In genomic region chr1:117613969-117614865, GRCh38 we compare ENCODE assay signal across 13 cellular contexts. TPM values are rescaled to one million over a fixed set of nuclear protein-coding genes. Genes with fewer than 3 reads are reported as not detected.
DNase-seq lines count a peak whose midpoint lies in the region; ATAC-seq, FAIRE-seq and TF ChIP-seq lines count a peak whose summit lies in the region.
"Had no signal": no experiment of that assay in that cellular context is flagged by ENCODE, and none has a peak within 500 bp of the region (broad histone marks: within the 10 kb centered on the region; RNA-seq: fewer than 3 reads in every experiment).

No MANE protein-coding gene starts in this region.

- peaks cover 98% of the 10 kb centered on the region for H3K4me1 Mint-ChIP-seq in central memory CD8-positive, alpha-beta T cell
- H3K4me1 Mint-ChIP-seq in natural killer cell (peaks cover 71 to 85% of the 10 kb centered on the region in 2 donors), type B pancreatic cell (ENCODE audit: unreplicated experiment) (no peaks in the 10 kb centered on the region)
- H3K4me1 Mint-ChIP-seq: nephron had no signal

- intact Hi-C loops in HepG2 (cut with micrococcal nuclease; ENCODE audit: unreplicated experiment) (no loop called here), natural killer cell (cut with micrococcal nuclease) (loop anchor here (2.0 kb wide), 1 partner anchor 43 kb away; no protein-coding TSS in a partner anchor)

- no peaks in the 10 kb centered on the region for H3K79me1 ChIP-seq in mesendoderm (ENCODE audit: low read length)

- H3K4me1 ChIP-seq in liver (ENCODE audit: control insufficient read depth in 4 of 4, insufficient read depth in 4 of 4, low read length in 3 of 4), result peaks cover 0 to 6% (median 3%) of the 10 kb centered on the region in 4 donors
- H3K4me1 ChIP-seq in HepG2 (ENCODE audit: insufficient read depth, low read length), result no peaks in the 10 kb centered on the region
- peaks cover 5% of the 10 kb centered on the region for H3K4me1 ChIP-seq in mesendoderm (ENCODE audit: control insufficient read depth, low read depth, low read length)

- H4K5ac ChIP-seq in mesendoderm (ENCODE audit: low read length), result no peak overlapping the region

- H3K4me2 ChIP-seq in HepG2 (ENCODE audit: low read depth, low read length) (no peak overlapping the region), mesendoderm (ENCODE audit: low read length) (no peak overlapping the region)

- H3K27ac ChIP-seq in liver (ENCODE audit: low read depth in 1 of 2, low read length in 2 of 2) (no peak overlapping the region), HepG2 (ENCODE audit: extremely low read length, insufficient read depth, low read length) (no peak overlapping the region), mesendoderm (ENCODE audit: low read depth, low read length) (no peak overlapping the region)

- no peaks in the 10 kb centered on the region for H3K9me3 Mint-ChIP-seq in central memory CD8-positive, alpha-beta T cell
- no peaks in the 10 kb centered on the region for H3K9me3 Mint-ChIP-seq in natural killer cell
- no peaks in the 10 kb centered on the region for H3K9me3 Mint-ChIP-seq in type B pancreatic cell
- H3K9me3 Mint-ChIP-seq: activated naive CD8-positive, alpha-beta T cell treated with anti-CD3 and anti-CD28 coated beads, Interleukin-2, amount 10 ng/mL, durations not matched to agents 7 days and 5 days; nephron had no signal

- H3K36me3 Mint-ChIP-seq in central memory CD8-positive, alpha-beta T cell (ENCODE audit: insufficient read depth), result peaks cover 32% of the 10 kb centered on the region
- peaks cover 6% of the 10 kb centered on the region for H3K36me3 Mint-ChIP-seq in natural killer cell
- no peaks in the 10 kb centered on the region for H3K36me3 Mint-ChIP-seq in type B pancreatic cell

- H3K18ac ChIP-seq in mesendoderm (ENCODE audit: low read length), result no peak overlapping the region

- H4K8ac ChIP-seq in mesendoderm (ENCODE audit: low read depth, low read length), result no peak overlapping the region

- peak overlapping the region; percentile 46 for H3K4me3 Mint-ChIP-seq in central memory CD8-positive, alpha-beta T cell
- H3K4me3 Mint-ChIP-seq in natural killer cell (no peak overlapping the region), type B pancreatic cell (peak overlapping the region; percentile 25)
- H3K4me3 Mint-ChIP-seq: activated naive CD8-positive, alpha-beta T cell treated with anti-CD3 and anti-CD28 coated beads, Interleukin-2, amount 10 ng/mL, durations not matched to agents 7 days and 5 days; nephron had no signal

- peak in 1 of 2 donors; percentile 25 for TF ChIP-seq RAD21 in liver (IDR thresholded peaks at IDR 0.05)
- TF ChIP-seq RAD21 in HepG2 (CRISPR knock-in tag; IDR thresholded peaks at IDR 0.05), result no peak

- H3K4ac ChIP-seq in mesendoderm (ENCODE audit: low read depth, low read length), result no peak overlapping the region

- H3K36me3 ChIP-seq in liver (ENCODE audit: control insufficient read depth in 4 of 4, insufficient read depth in 3 of 4, low read depth in 1 of 4, low read length in 3 of 4) (no peaks in the 10 kb centered on the region), HepG2 (replicated peaks in 1 of 2; ENCODE audit: control insufficient read depth in 1 of 2, insufficient read depth in 2 of 2, low read length in 2 of 2) (no peaks in the 10 kb centered on the region), mesendoderm (ENCODE audit: control insufficient read depth, insufficient read depth, low read length) (no peaks in the 10 kb centered on the region)

- no TSS peak for BruUV-seq in HepG2 (replicated peaks; lab: Mats Ljungman, UMichigan)

- no peak overlapping the region for H2BK15ac ChIP-seq in mesendoderm (replicated peaks; ENCODE audit: low read depth)

- ATAC-seq in HepG2 (no peak), natural killer cell (no peak)
- no peak for ATAC-seq in central memory CD8-positive, alpha-beta T cell (replicated peaks; ENCODE audit: extremely low read depth, poor library complexity, severe bottlenecking)

- no peak for TF ChIP-seq EP300 in HepG2 (IDR thresholded peaks at IDR 0.05; ENCODE audit: low read depth in 2 of 2, low read length in 2 of 2)
- no peak for TF ChIP-seq EP300 in HepG2 (CRISPR knock-in tag; IDR thresholded peaks at IDR 0.05; ENCODE audit: borderline replicate concordance)

- H3K9ac ChIP-seq in liver (ENCODE audit: low read depth in 1 of 2, low read length in 2 of 2), result no peak overlapping the region
- no peak overlapping the region for H3K9ac ChIP-seq in HepG2 (ENCODE audit: insufficient read depth, low read depth, low read length)
- H3K9ac ChIP-seq in mesendoderm (ENCODE audit: low read length), result no peak overlapping the region

- WGBS in liver, result 40% methylated on average over 10 of the region's 10 CpGs
- whole genome bisulfite sequencing in HepG2 (ENCODE audit: low lambda C conversion rate), result 2% methylated on average over 8 of the region's 10 CpGs
- WGBS in mesendoderm (ENCODE audit: extremely low coverage, insufficient coverage, low lambda C conversion rate), result no CpG with 5 or more reads among the region's 10 CpGs

- H3K27me3 ChIP-seq in liver (ENCODE audit: control insufficient read depth in 4 of 4, insufficient read depth in 4 of 4, low read length in 3 of 4) (no peaks in the 10 kb centered on the region), HepG2 (ENCODE audit: control insufficient read depth in 1 of 2, insufficient read depth in 2 of 2, low read length in 2 of 2) (no peaks in the 10 kb centered on the region; a peak in 2 of 5 replicates), mesendoderm (ENCODE audit: insufficient read depth, low read length, poor library complexity) (no peaks in the 10 kb centered on the region)

- no peak overlapping the region for H2BK120ac ChIP-seq in mesendoderm (ENCODE audit: low read depth, low read length)

- DNase-seq in HepG2 (ENCODE audit: low spot score) (no peak), natural killer cell (no peak), type B pancreatic cell (ENCODE audit: extremely low spot score, unreplicated experiment) (no peak), mesendoderm (no peak), cerebellum (ENCODE audit: low spot score) (no peak)
- DNase-seq in central memory CD8-positive, alpha-beta T cell (ENCODE audit: low spot score in 2 of 2), result no peak
- no peak for DNase-seq in activated CD4-positive, CD25-positive, alpha-beta regulatory T cell treated with anti-CD3 and anti-CD28 coated beads, Interleukin-2, amount 50 U/mL, for 72 hours
- DNase-seq: activated naive CD8-positive, alpha-beta T cell treated with anti-CD3 and anti-CD28 coated beads, Interleukin-2, amount 10 ng/mL, durations not matched to agents 7 days and 5 days; glutamatergic neuron; NCI-H146; NCI-H524 had no signal

- no peak for FAIRE-seq in HepG2 (lab: Jason Lieb, UNC)

- TF ChIP-seq CTCF in liver (IDR thresholded peaks at IDR 0.05; ENCODE audit: low read depth, low read length, missing input control), result no peak
- no peak for TF ChIP-seq CTCF in HepG2 (CRISPR knock-in tag; IDR thresholded peaks at IDR 0.05)
- no peak for TF ChIP-seq CTCF in natural killer cell (IDR thresholded peaks at IDR 0.05)
- no peak for TF ChIP-seq CTCF in type B pancreatic cell (conservative IDR thresholded peaks at IDR 0.05)

- H3K27me3 Mint-ChIP-seq in central memory CD8-positive, alpha-beta T cell, result no peaks in the 10 kb centered on the region
- H3K27me3 Mint-ChIP-seq in natural killer cell (ENCODE audit: low read depth in 2 of 2) (peaks cover 4 to 5% of the 10 kb centered on the region in 2 donors), type B pancreatic cell (peaks cover 25% of the 10 kb centered on the region)
- H3K27me3 Mint-ChIP-seq: activated naive CD8-positive, alpha-beta T cell treated with anti-CD3 and anti-CD28 coated beads, Interleukin-2, amount 10 ng/mL, durations not matched to agents 7 days and 5 days had no signal

- no peaks in the 10 kb centered on the region for H3K9me3 ChIP-seq in liver (ENCODE audit: control insufficient read depth in 4 of 4, low read length in 3 of 4)
- no peaks in the 10 kb centered on the region for H3K9me3 ChIP-seq in HepG2 (ENCODE audit: low read length)

- in situ Hi-C loops in HepG2 (cut with HindIII; ENCODE audit: extremely low pct_ligation_motif_present, low pct_unique_long_range_greater_than_20kb), result no loop called here

- POLR2A ChIA-PET in HepG2 (lab: Yijun Ruan, JAX), result no interaction called here

- no peak overlapping the region for H2AFZ ChIP-seq in HepG2 (ENCODE audit: low read length)

- H3K23ac ChIP-seq in mesendoderm (ENCODE audit: low read length), result no peak overlapping the region

- no peak overlapping the region for H2AK5ac ChIP-seq in mesendoderm (ENCODE audit: low read length)

- H4K20me1 ChIP-seq in HepG2 (ENCODE audit: insufficient read depth, low read length), result no peaks in the 10 kb centered on the region

- TF ChIP-seq POLR2A in HepG2 (IDR thresholded peaks at IDR 0.05; ENCODE audit: insufficient read depth in 1 of 2, low read depth in 2 of 2, low read length in 2 of 2), result no peak

- CTCF ChIA-PET in HepG2 (lab: Yijun Ruan, JAX; ENCODE audit: low intra/inter-chr PET ratio, low total read pairs), result no interaction called here

- no peak overlapping the region for H2BK5ac ChIP-seq in mesendoderm (ENCODE audit: low read length)

- no peak overlapping the region for H3K56ac ChIP-seq in mesendoderm (ENCODE audit: low read length)

- no peak overlapping the region for H3K4me3 ChIP-seq in liver (ENCODE audit: low read depth in 1 of 3, low read length in 3 of 3)
- no peak overlapping the region for H3K4me3 ChIP-seq in HepG2 (replicated peaks in 1 of 3; ENCODE audit: insufficient read depth in 1 of 3, low read depth in 2 of 3, low read length in 3 of 3)
- no peak overlapping the region for H3K4me3 ChIP-seq in mesendoderm (ENCODE audit: low read length)

- no peaks in the 10 kb centered on the region for H3K79me2 ChIP-seq in HepG2 (ENCODE audit: insufficient read depth, low read length)
- no peaks in the 10 kb centered on the region for H3K79me2 ChIP-seq in mesendoderm (ENCODE audit: control insufficient read depth, insufficient read depth, low read length)

- peak overlapping the region; percentile 61 for H3K27ac Mint-ChIP-seq in central memory CD8-positive, alpha-beta T cell (ENCODE audit: low read depth)
- H3K27ac Mint-ChIP-seq in natural killer cell (peak overlapping the region; percentile 76 to 87), type B pancreatic cell (no peak overlapping the region)
- H3K27ac Mint-ChIP-seq: activated naive CD8-positive, alpha-beta T cell treated with anti-CD3 and anti-CD28 coated beads, Interleukin-2, amount 10 ng/mL, durations not matched to agents 7 days and 5 days had no signal

RNA-seq across cellular contexts. Expression of gene TENT5C, which starts 8.4 kb away (rescaled TPM):
- total RNA-seq in liver, result 100 to 1,000 TPM in 1 of 2 donors, 1 to 10 TPM in 1; 4.3 to 200 TPM
- polyA plus RNA-seq in liver, result 1 to 10 TPM; 1.1 to 5.3 TPM
- total RNA-seq in HepG2 (2016; rRNA removed; fragmentation: Illumina TruSeq; extraction: Trizol), result 0.02 and 0.04 TPM in 2 replicates
- not detected in 2 replicates for total RNA-seq in HepG2 (2016; cell fraction: cytosol; rRNA removed; fragmentation: Illumina TruSeq; extraction: Trizol; ENCODE audit: low read depth)
- 0.04 TPM in 1 of 2 replicates, not detected in the other for total RNA-seq in HepG2 (2016; cell fraction: insoluble cytoplasmic fraction; rRNA removed; fragmentation: Illumina TruSeq; extraction: Trizol)
- total RNA-seq in HepG2 (2016; cell fraction: membrane; rRNA removed; fragmentation: Illumina TruSeq; extraction: Trizol), result 0.03 TPM in 1 of 2 replicates, not detected in the other
- 0.06 TPM in 1 of 2 replicates, not detected in the other for total RNA-seq in HepG2 (2016; cell fraction: nucleus; rRNA removed; fragmentation: Illumina TruSeq; extraction: Trizol)
- 0.30 and 0.38 TPM in 2 replicates for polyA plus RNA-seq in HepG2 (2011; rRNA removed)
- polyA plus RNA-seq in HepG2 (2011; cell fraction: cytosol; rRNA removed), result 0.28 and 0.33 TPM in 2 replicates
- 0.26 and 0.35 TPM in 2 replicates for polyA plus RNA-seq in HepG2 (2011; cell fraction: nucleus; rRNA removed)
- polyA plus RNA-seq in HepG2 (2012), result 0.05 and 0.21 TPM in 2 replicates
- not detected in 2 replicates for polyA plus RNA-seq in HepG2 (2016; cell fraction: cytosol; fragmentation: Illumina TruSeq; extraction: Trizol; ENCODE audit: low read depth)
- polyA plus RNA-seq in HepG2 (2016; cell fraction: insoluble cytoplasmic fraction; fragmentation: Illumina TruSeq; extraction: Trizol; ENCODE audit: low read depth), result 0.03 and 0.04 TPM in 2 replicates
- not detected in 2 replicates for polyA plus RNA-seq in HepG2 (2016; cell fraction: membrane; fragmentation: Illumina TruSeq; extraction: Trizol; ENCODE audit: low read depth)
- not detected in 2 replicates for polyA plus RNA-seq in HepG2 (2016; cell fraction: nucleus; fragmentation: Illumina TruSeq; extraction: Trizol; ENCODE audit: insufficient read depth, low read depth)
- 1.3 and 2.5 TPM in 2 replicates for polyA minus RNA-seq in HepG2 (2011; rRNA and poly(A)+ RNA removed; ENCODE audit: low replicate concordance)
- polyA minus RNA-seq in HepG2 (2011; cell fraction: cytosol; rRNA and poly(A)+ RNA removed), result 0.88 and 0.99 TPM in 2 replicates
- polyA minus RNA-seq in HepG2 (2011; cell fraction: nucleus; rRNA and poly(A)+ RNA removed), result 1.3 and 1.4 TPM in 2 replicates
- total RNA-seq in natural killer cell, result 100 to 1,000 TPM in 1 of 3 donors, 10 to 100 TPM in 2; 80.6 to 109 (median 90.9) TPM
- 12.9 and 13.8 TPM in 2 replicates for total RNA-seq in type B pancreatic cell (ENCODE audit: low replicate concordance)
- polyA plus RNA-seq in mesendoderm (2013, experiment 1 of 2), result 0.18 TPM
- polyA plus RNA-seq in mesendoderm (2013, experiment 2 of 2), result 0.22 TPM
- total RNA-seq in cerebellum, result 6.2 TPM
